Comparison of ENCODE assay signal across 8 cellular contexts in genomic region chr3:108090701-108091497, GRCh38. TPM values are rescaled to one million over a fixed set of nuclear protein-coding genes. Genes with fewer than 3 reads are reported as not detected.
DNase-seq lines count a peak whose midpoint lies in the region; ATAC-seq and TF ChIP-seq lines count a peak whose summit lies in the region.

Gene CD47 (minus strand): TSS chr3:108091031. CDS start chr3:108090908, 123 bp downstream.

- H3K27me3 Mint-ChIP-seq in Calu3 (ENCODE audit: unreplicated experiment): no peaks in the 10 kb centered on the region

- no peaks in the 10 kb centered on the region for H3K9me3 ChIP-seq in OCI-LY1 (ENCODE audit: low read length)

- peaks cover 12% of the 10 kb centered on the region for H3K4me1 Mint-ChIP-seq in Calu3 (ENCODE audit: low read depth, unreplicated experiment)

- no peaks in the 10 kb centered on the region for H4K20me1 ChIP-seq in OCI-LY1 (ENCODE audit: insufficient read depth, low read length)

- peak; percentile 96 for DNase-seq in Calu3
- peak; percentile 95 for DNase-seq in HuH-7.5 (ENCODE audit: low spot score)
- DNase-seq in activated T-cell treated with anti-CD3 and anti-CD28 coated beads for 24 hours (ENCODE audit: low read depth): peak; percentile 91
- peak; percentile 86 for DNase-seq in epidermal melanocyte (ENCODE audit: insufficient read length, low spot score)
- peak; percentile 82 for DNase-seq in middle frontal gyrus (ENCODE audit: extremely low spot score, low spot score)
- peak; percentile 94 for DNase-seq in stimulated activated CD8-positive, alpha-beta memory T cell treated with anti-CD3 and anti-CD28 coated beads, Interleukin-2, amount 100 ng/mL, for 1 hour (ENCODE audit: low read depth in 2 of 2)

- H3K36me3 ChIP-seq in OCI-LY1 (ENCODE audit: insufficient read depth, low read length): peaks cover 10% of the 10 kb centered on the region; the same call in 1 of the 2 replicates

- peaks cover 36% of the 10 kb centered on the region for H3K4me1 ChIP-seq in OCI-LY1 (ENCODE audit: insufficient read depth, low read length, severe bottlenecking)

- peak within 1 kb of the TSS; percentile 76 for H3K27ac Mint-ChIP-seq in Calu3 (ENCODE audit: unreplicated experiment)

- H3K9me2 ChIP-seq in OCI-LY1 (ENCODE audit: low read depth, low read length): no peaks in the 10 kb centered on the region

- peak within 1 kb of the TSS; percentile 71 for H3K27ac ChIP-seq in OCI-LY1 (ENCODE audit: low read depth, low read length, poor library complexity, severe bottlenecking)

- H2AFZ ChIP-seq in OCI-LY1 (ENCODE audit: low read length): no peak within 1 kb of the TSS

- intact Hi-C loops in Calu3 (cut with micrococcal nuclease; ENCODE audit: unreplicated experiment): no loop called here

- H3K27me3 ChIP-seq in OCI-LY1 (ENCODE audit: insufficient read depth, low read length): no peaks in the 10 kb centered on the region

- H3K9ac ChIP-seq in OCI-LY1 (ENCODE audit: low read length): peak within 1 kb of the TSS; percentile 91

- ATAC-seq in GM21515 (IDR thresholded peaks at IDR 0.05; ENCODE audit: unreplicated experiment): peak; percentile 70

- peak within 1 kb of the TSS; percentile 89 for H3K4me2 ChIP-seq in OCI-LY1 (ENCODE audit: low read length)

- TF ChIP-seq CTCF in Calu3 (IDR thresholded peaks at IDR 0.05; ENCODE audit: unreplicated experiment): no peak
- no peak for TF ChIP-seq CTCF in OCI-LY1 (IDR thresholded peaks at IDR 0.05; ENCODE audit: low read length)

- H3F3A ChIP-seq in OCI-LY1 (ENCODE audit: insufficient read depth, low read length): no peaks in the 10 kb centered on the region

- H3K4me3 Mint-ChIP-seq in Calu3 (ENCODE audit: low read depth, unreplicated experiment): peak within 1 kb of the TSS; percentile 88

- peaks cover 2% of the 10 kb centered on the region for H3K9me3 Mint-ChIP-seq in Calu3 (ENCODE audit: low read depth, unreplicated experiment)

- H3K4me3 ChIP-seq in OCI-LY1 (ENCODE audit: low read depth, low read length, poor library complexity, severe bottlenecking): peak within 1 kb of the TSS; percentile 92

- CTCF ChIA-PET in Calu3 (lab: Charles Lee): interaction anchor here (0.6 kb wide), 1 partner anchor 294 kb away, joined by 3 read pairs; no protein-coding TSS in a partner anchor

- H3K36me3 Mint-ChIP-seq in Calu3 (ENCODE audit: insufficient read depth, unreplicated experiment): peaks cover 26% of the 10 kb centered on the region

- peaks cover 45% of the 10 kb centered on the region for H3K79me2 ChIP-seq in OCI-LY1 (ENCODE audit: insufficient read depth, low read length)

- BruUV-seq in Calu3 (replicated peaks; lab: Mats Ljungman, UMichigan): no TSS peak

RNA-seq across cellular contexts. Expression of gene CD47, which starts in this region (rescaled TPM):
- 174 and 216 TPM in 2 replicates for total RNA-seq in Calu3 (2022)

Comparison
In these comparisons a context has a peak if more than half of its experiments do, and no peak if none do; other contexts are left out.
1. Peak in every context shown above with its lines: DNase-seq, ATAC-seq, H3K4me3 ChIP-seq and H3K27ac ChIP-seq.